Comparison of ENCODE assay signal across 26 cellular contexts in the genomic region with DNA sequence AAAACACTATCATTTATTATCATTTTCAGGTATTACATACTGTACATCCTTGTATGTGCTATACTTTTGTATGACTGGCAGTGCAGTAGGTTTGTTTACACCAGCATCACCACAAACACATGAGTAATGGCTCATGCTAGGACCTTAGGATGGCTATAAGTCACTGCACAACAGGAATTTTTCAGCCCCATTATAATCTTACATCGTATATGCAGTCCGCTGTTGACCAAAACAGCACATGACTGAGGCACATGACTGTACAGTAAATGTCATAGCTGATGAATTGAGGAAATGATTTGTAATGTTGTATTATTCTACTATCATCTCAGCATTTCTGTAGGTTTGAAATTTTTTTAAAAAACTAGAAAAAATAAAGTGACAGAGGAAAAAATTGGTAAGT. TPM values are rescaled to one million over a fixed set of nuclear protein-coding genes. Genes with fewer than 3 reads are reported as not detected.
DNase-seq lines count a peak whose midpoint lies in the region; TF ChIP-seq lines count a peak whose summit lies in the region.
"Had no signal": no experiment of that assay in that cellular context is flagged by ENCODE, and none has a peak within 500 bp of the region (broad histone marks: within the 10 kb centered on the region; RNA-seq: fewer than 3 reads in every experiment).

No MANE protein-coding gene starts in this region.

- no peaks in the 10 kb centered on the region for H3K9me3 Mint-ChIP-seq in activated naive CD4-positive, alpha-beta T cell treated with anti-CD3 and anti-CD28 coated beads for 36 hours
- H3K9me3 Mint-ChIP-seq: neural progenitor cell; stimulated activated naive CD8-positive, alpha-beta T cell treated with anti-CD3 and anti-CD28 coated beads, Interleukin-15, Interleukin-2, amounts not matched to agents 100 ng/mL and 50 ng/mL, for 24 hours had no signal

- CTCF ChIA-PET in activated naive CD4-positive, alpha-beta T cell treated with anti-CD3 and anti-CD28 coated beads for 36 hours (lab: Charles Lee): interaction anchor here (0.5 to 1.2 kb wide), 6 partner anchors 16 to 372 kb away, joined by 3 to 8 read pairs (median 4); no protein-coding TSS in a partner anchor

- no peak overlapping the region for H3K27ac ChIP-seq in prostate gland
- H3K27ac ChIP-seq in left ventricle myocardium inferior (replicated peaks): no peak overlapping the region
- H3K27ac ChIP-seq: dorsolateral prefrontal cortex, heart left ventricle, neural progenitor cell, thoracic aorta, uterus, VCaP had no signal

- H3K9me3 ChIP-seq in prostate gland (no peaks in the 10 kb centered on the region), left ventricle myocardium inferior (replicated peaks) (no peaks in the 10 kb centered on the region)
- H3K9me3 ChIP-seq: heart left ventricle, thoracic aorta, uterus had no signal

- H3K27ac Mint-ChIP-seq in activated naive CD4-positive, alpha-beta T cell treated with anti-CD3 and anti-CD28 coated beads for 36 hours: no peak overlapping the region
- H3K27ac Mint-ChIP-seq: neural progenitor cell; stimulated activated naive CD8-positive, alpha-beta T cell treated with anti-CD3 and anti-CD28 coated beads, Interleukin-15, Interleukin-2, amounts not matched to agents 100 ng/mL and 50 ng/mL, for 24 hours had no signal

- no peak overlapping the region for H3K4me3 ChIP-seq in fibroblast of mammary gland (ENCODE audit: control insufficient read depth, low read depth, low read length)
- H3K4me3 ChIP-seq in prostate gland: no peak overlapping the region
- H3K4me3 ChIP-seq in left ventricle myocardium inferior: no peak overlapping the region
- H3K4me3 ChIP-seq: dorsolateral prefrontal cortex, heart left ventricle, neural progenitor cell, thoracic aorta, uterus had no signal

- no peaks in the 10 kb centered on the region for H3K27me3 Mint-ChIP-seq in activated naive CD4-positive, alpha-beta T cell treated with anti-CD3 and anti-CD28 coated beads for 36 hours (ENCODE audit: low read depth)
- H3K27me3 Mint-ChIP-seq: stimulated activated naive CD8-positive, alpha-beta T cell treated with anti-CD3 and anti-CD28 coated beads, Interleukin-15, Interleukin-2, amounts not matched to agents 100 ng/mL and 50 ng/mL, for 24 hours had no signal

- no peak for TF ChIP-seq POLR2A in prostate gland (IDR thresholded peaks at IDR 0.05)

- TF ChIP-seq CTCF in fibroblast of mammary gland (conservative IDR thresholded peaks at IDR 0.05; ENCODE audit: control insufficient read depth, insufficient read depth, low read depth, low read length): no peak
- no peak for TF ChIP-seq CTCF in prostate gland (IDR thresholded peaks at IDR 0.05)
- no peak for TF ChIP-seq CTCF in left ventricle myocardium inferior (IDR thresholded peaks at IDR 0.05; ENCODE audit: borderline replicate concordance)

- peaks cover 5% of the 10 kb centered on the region for H3K4me1 Mint-ChIP-seq in activated naive CD4-positive, alpha-beta T cell treated with anti-CD3 and anti-CD28 coated beads for 36 hours (ENCODE audit: low read depth)

- 72% methylated on average over 2 of the region's 2 CpGs for WGBS in prostate gland

- DNase-seq in H4 (ENCODE audit: low spot score) (peak; percentile 35), SK-MEL-5 (ENCODE audit: low read depth, low spot score) (peak; percentile 83), fibroblast of mammary gland (ENCODE audit: low read depth) (peak; percentile 21), renal cortical epithelial cell (ENCODE audit: low read depth) (peak; percentile 88), prostate gland (ENCODE audit: low spot score) (no peak), left ventricle myocardium inferior (no peak), cerebellum (ENCODE audit: low spot score) (no peak)
- DNase-seq in activated naive CD4-positive, alpha-beta T cell treated with anti-CD3 and anti-CD28 coated beads for 36 hours: no peak
- DNase-seq: activated CD4-positive, alpha-beta T cell treated with anti-CD3 and anti-CD28 coated beads for 48 hours; activated CD8-positive, alpha-beta memory T cell treated with anti-CD3 and anti-CD28 coated beads for 24 hours; activated effector memory CD4-positive, alpha-beta T cell treated with anti-CD3 and anti-CD28 coated beads, Interleukin-2, amount 50 U/mL, for 16 hours; activated T-cell treated with anti-CD3 and anti-CD28 coated beads, Interleukin-2, amount 50 U/mL, for 1 hour; C1 segment of cervical spinal cord; Calu3; dorsolateral prefrontal cortex; H7; heart left ventricle; NCI-H1436; NCI-H2081 treated with DMSO at 0.1 percent for 48 hours; NCI-H446; T-helper 2 cell; uterus had no signal

- H3K36me3 ChIP-seq in prostate gland: no peaks in the 10 kb centered on the region
- H3K36me3 ChIP-seq in left ventricle myocardium inferior: peaks cover 2% of the 10 kb centered on the region
- H3K36me3 ChIP-seq: neural progenitor cell, thoracic aorta, uterus had no signal

- H3K4me3 Mint-ChIP-seq in activated naive CD4-positive, alpha-beta T cell treated with anti-CD3 and anti-CD28 coated beads for 36 hours: no peak overlapping the region
- H3K4me3 Mint-ChIP-seq: neural progenitor cell; stimulated activated naive CD8-positive, alpha-beta T cell treated with anti-CD3 and anti-CD28 coated beads, Interleukin-15, Interleukin-2, amounts not matched to agents 100 ng/mL and 50 ng/mL, for 24 hours had no signal

- H3K4me1 ChIP-seq in prostate gland (replicated peaks) (no peaks in the 10 kb centered on the region), left ventricle myocardium inferior (peaks cover 2% of the 10 kb centered on the region)
- H3K4me1 ChIP-seq: neural progenitor cell had no signal

- intact Hi-C loops in activated naive CD4-positive, alpha-beta T cell treated with anti-CD3 and anti-CD28 coated beads for 36 hours (cut with micrococcal nuclease): no loop called here
- intact Hi-C loops in prostate gland (cut with DNase I) (loop anchor here (5.0 to 10.0 kb wide), 2 partner anchors 487 to 580 kb away; a partner anchor contains a TSS), left ventricle myocardium inferior (cut with micrococcal nuclease) (loop anchor here (5.0 kb wide), 1 partner anchor 262 kb away; no protein-coding TSS in a partner anchor)

- H3K27me3 ChIP-seq in prostate gland (replicated peaks; ENCODE audit: insufficient read depth) (no peaks in the 10 kb centered on the region), left ventricle myocardium inferior (ENCODE audit: low read depth) (no peaks in the 10 kb centered on the region)
- H3K27me3 ChIP-seq: dorsolateral prefrontal cortex, heart left ventricle, neural progenitor cell, uterus had no signal

- peaks cover 3% of the 10 kb centered on the region for H3K36me3 Mint-ChIP-seq in activated naive CD4-positive, alpha-beta T cell treated with anti-CD3 and anti-CD28 coated beads for 36 hours (ENCODE audit: low read depth)

- in situ Hi-C loops in SK-MEL-5 (cut with HindIII; ENCODE audit: low pct_unique_long_range_greater_than_20kb, low sequenced_read_pairs): no loop called here

RNA-seq across cellular contexts. Expression of a gene that starts 38.6 kb away (rescaled TPM):
- 16.8 and 25.4 TPM in 2 replicates for total RNA-seq in H4 (2014; rRNA removed; shearing (Covaris generic))
- total RNA-seq in SK-MEL-5 (2014; rRNA removed; shearing (Covaris generic)): 21.8 and 22.6 TPM in 2 replicates
- 22.1 and 22.6 TPM in 2 replicates for polyA plus RNA-seq in SK-MEL-5 (2015; cell fraction: cytosol; rRNA removed)
- 5.5 and 6.9 TPM in 2 replicates for polyA plus RNA-seq in SK-MEL-5 (2015; cell fraction: nucleus; rRNA removed)
- total RNA-seq in renal cortical epithelial cell: 45.8 and 118 TPM in 2 replicates
- total RNA-seq in activated naive CD4-positive, alpha-beta T cell treated with anti-CD3 and anti-CD28 coated beads for 36 hours: 10 to 100 TPM; 13.9 to 14.2 TPM
- 10 to 100 TPM; 18.3 to 18.7 TPM for total RNA-seq in prostate gland
- 13.9 TPM for total RNA-seq in left ventricle myocardium inferior
- 25.4 TPM for total RNA-seq in cerebellum

Comparison
In these comparisons a context has a peak if more than half of its experiments do, and no peak if none do; other contexts are left out.
1. DNase-seq: peak in H4 (single experiment), SK-MEL-5 (single experiment), fibroblast of mammary gland (single experiment) and renal cortical epithelial cell (single experiment); none in activated naive CD4-positive, alpha-beta T cell treated with anti-CD3 and anti-CD28 coated beads for 36 hours (single experiment), prostate gland (single experiment), left ventricle myocardium inferior (single experiment) and cerebellum (single experiment).